In the genomic region with DNA sequence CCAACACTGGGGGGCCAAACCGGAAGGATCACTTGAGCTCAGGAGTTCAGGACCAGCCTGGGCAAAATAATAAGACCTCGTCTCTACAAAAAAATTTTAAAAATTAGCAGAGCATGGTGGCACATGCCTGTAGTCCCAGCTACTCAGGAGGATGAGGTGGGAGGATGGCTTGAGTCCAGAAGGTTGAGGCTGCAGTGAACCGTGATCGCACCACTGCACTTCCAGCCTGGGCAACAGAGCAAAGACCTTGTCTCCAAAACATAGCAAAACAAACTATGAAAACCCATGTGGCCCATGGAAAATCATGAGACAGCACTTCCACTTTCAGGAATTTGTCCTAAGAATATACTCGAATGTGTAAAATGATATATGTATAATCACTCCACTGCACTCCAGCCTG, we compare ENCODE assay signal across 16 cellular contexts. TPM values are rescaled to one million over a fixed set of nuclear protein-coding genes. Genes with fewer than 3 reads are reported as not detected.
DNase-seq lines count a peak whose midpoint lies in the region; ATAC-seq and TF ChIP-seq lines count a peak whose summit lies in the region.
"Had no signal": no experiment of that assay in that cellular context is flagged by ENCODE, and none has a peak within 500 bp of the region (broad histone marks: within the 10 kb centered on the region; RNA-seq: fewer than 3 reads in every experiment).

No MANE protein-coding gene starts in this region.

- no peak for TF ChIP-seq POLR2A in right lobe of liver (IDR thresholded peaks at IDR 0.05)

- no peak overlapping the region for H3K4me3 ChIP-seq in right lobe of liver
- H3K4me3 ChIP-seq: coronary artery, gastrocnemius medialis, GM23338 had no signal

- H3K36me3 Mint-ChIP-seq in activated naive CD4-positive, alpha-beta T cell treated with anti-CD3 and anti-CD28 coated beads, Interleukin-2, amount 50 U/mL, for 24 hours, result peaks cover 26% of the 10 kb centered on the region
- H3K36me3 Mint-ChIP-seq in activated CD8-positive, alpha-beta T cell treated with anti-CD3 and anti-CD28 coated beads, Interleukin-2, amount 10 ng/mL, durations not matched to agents 7 days and 5 days (ENCODE audit: low read depth), result peaks cover 73% of the 10 kb centered on the region

- H3K27me3 ChIP-seq in right lobe of liver, result no peaks in the 10 kb centered on the region
- H3K27me3 ChIP-seq: gastrocnemius medialis had no signal

- intact Hi-C loops in right lobe of liver (cut with DNase I), result loop anchor here in 1 of 2 donors (10.0 kb wide), 1 partner anchor 54 kb away; no protein-coding TSS in a partner anchor

- WGBS in right lobe of liver (ENCODE audit: insufficient coverage, low coverage, low lambda C conversion rate, missing lambda C conversion rate), result 61% methylated on average over 5 of the region's 5 CpGs

- peaks cover 17 to 88% (median 41%) of the 10 kb centered on the region in 4 donors for H3K36me3 ChIP-seq in right lobe of liver

- no peaks in the 10 kb centered on the region for H3K27me3 Mint-ChIP-seq in activated naive CD4-positive, alpha-beta T cell treated with anti-CD3 and anti-CD28 coated beads, Interleukin-2, amount 50 U/mL, for 24 hours
- no peaks in the 10 kb centered on the region for H3K27me3 Mint-ChIP-seq in activated CD8-positive, alpha-beta T cell treated with anti-CD3 and anti-CD28 coated beads, Interleukin-2, amount 10 ng/mL, durations not matched to agents 7 days and 5 days (ENCODE audit: low read depth)

- POLR2A ChIA-PET in activated CD8-positive, alpha-beta T cell treated with anti-CD3 and anti-CD28 coated beads, Interleukin-2, amount 10 ng/mL, durations not matched to agents 7 days and 5 days (lab: Charles Lee), result no interaction called here

- no peak for ATAC-seq in activated CD8-positive, alpha-beta T cell treated with anti-CD3 and anti-CD28 coated beads, Interleukin-2, amount 10 ng/mL, durations not matched to agents 7 days and 5 days
- ATAC-seq in GM18502 (IDR thresholded peaks at IDR 0.05; ENCODE audit: poor library complexity, unreplicated experiment) (no peak), right lobe of liver (no peak)
- ATAC-seq: gastrocnemius medialis, GM23338, right cardiac atrium had no signal

- H3K27ac ChIP-seq in right lobe of liver, result no peak overlapping the region
- H3K27ac ChIP-seq: coronary artery had no signal

- peak overlapping the region; percentile 11 for H3K4me3 Mint-ChIP-seq in activated naive CD4-positive, alpha-beta T cell treated with anti-CD3 and anti-CD28 coated beads, Interleukin-2, amount 50 U/mL, for 24 hours
- H3K4me3 Mint-ChIP-seq in activated CD8-positive, alpha-beta T cell treated with anti-CD3 and anti-CD28 coated beads, Interleukin-2, amount 10 ng/mL, durations not matched to agents 7 days and 5 days, result no peak overlapping the region
- H3K4me3 Mint-ChIP-seq: GM23338, neural crest cell had no signal

- no peak for DNase-seq in activated naive CD4-positive, alpha-beta T cell treated with Interleukin-2 at 50 U/mL for 16 hours
- DNase-seq in activated CD8-positive, alpha-beta T cell treated with anti-CD3 and anti-CD28 coated beads, Interleukin-2, amount 10 ng/mL, durations not matched to agents 7 days and 5 days, result no peak
- DNase-seq in kidney tubule cell (ENCODE audit: low spot score) (peak; percentile 78), Ammon's horn (ENCODE audit: low spot score) (no peak), right lobe of liver (no peak), NCI-H1930 (lab: John Stamatoyannopoulos, UW) (no peak)
- DNase-seq: gastrocnemius medialis, Karpas-422, NCI-H1105 treated with DMSO at 0.1 percent for 48 hours, NCI-H2171, right cardiac atrium had no signal

- H3K4me1 Mint-ChIP-seq in activated naive CD4-positive, alpha-beta T cell treated with anti-CD3 and anti-CD28 coated beads, Interleukin-2, amount 50 U/mL, for 24 hours, result peaks cover 54% of the 10 kb centered on the region
- peaks cover 44% of the 10 kb centered on the region for H3K4me1 Mint-ChIP-seq in activated CD8-positive, alpha-beta T cell treated with anti-CD3 and anti-CD28 coated beads, Interleukin-2, amount 10 ng/mL, durations not matched to agents 7 days and 5 days (ENCODE audit: low read depth)

- peak overlapping the region; percentile 93 for H3K27ac Mint-ChIP-seq in activated naive CD4-positive, alpha-beta T cell treated with anti-CD3 and anti-CD28 coated beads, Interleukin-2, amount 50 U/mL, for 24 hours
- H3K27ac Mint-ChIP-seq in activated CD8-positive, alpha-beta T cell treated with anti-CD3 and anti-CD28 coated beads, Interleukin-2, amount 10 ng/mL, durations not matched to agents 7 days and 5 days, result peak overlapping the region; percentile 86
- H3K27ac Mint-ChIP-seq: GM23338 had no signal

- H3K4me1 ChIP-seq in right lobe of liver, result peaks cover 0 to 34% (median 10%) of the 10 kb centered on the region in 4 donors

- TF ChIP-seq CTCF in right lobe of liver (IDR thresholded peaks at IDR 0.05), result no peak

- H3K9me3 ChIP-seq in right lobe of liver, result no peaks in the 10 kb centered on the region
- H3K9me3 ChIP-seq: gastrocnemius medialis had no signal

- no peaks in the 10 kb centered on the region for H3K9me3 Mint-ChIP-seq in activated naive CD4-positive, alpha-beta T cell treated with anti-CD3 and anti-CD28 coated beads, Interleukin-2, amount 50 U/mL, for 24 hours
- no peaks in the 10 kb centered on the region for H3K9me3 Mint-ChIP-seq in activated CD8-positive, alpha-beta T cell treated with anti-CD3 and anti-CD28 coated beads, Interleukin-2, amount 10 ng/mL, durations not matched to agents 7 days and 5 days (ENCODE audit: insufficient read depth)
- H3K9me3 Mint-ChIP-seq: GM23338, neural crest cell had no signal

- CTCF ChIA-PET in activated CD8-positive, alpha-beta T cell treated with anti-CD3 and anti-CD28 coated beads, Interleukin-2, amount 10 ng/mL, durations not matched to agents 7 days and 5 days (lab: Charles Lee), result interaction anchor here (1.6 kb wide), 1 partner anchor 18 kb away, joined by 3 read pairs; no protein-coding TSS in a partner anchor

RNA-seq across cellular contexts. Expression of gene SETX, which starts 6.1 kb away (rescaled TPM):
- 10 to 100 TPM; 54.2 to 58.0 TPM for total RNA-seq in activated CD8-positive, alpha-beta T cell treated with anti-CD3 and anti-CD28 coated beads, Interleukin-2, amount 10 ng/mL, durations not matched to agents 7 days and 5 days
- 10 to 100 TPM; 17.4 to 28.8 (median 25.0) TPM for total RNA-seq in right lobe of liver

RNA-seq across cellular contexts. Expression of gene TTF1, which starts 58.0 kb away (rescaled TPM):
- total RNA-seq in activated CD8-positive, alpha-beta T cell treated with anti-CD3 and anti-CD28 coated beads, Interleukin-2, amount 10 ng/mL, durations not matched to agents 7 days and 5 days, result 10 to 100 TPM; 32.3 to 35.1 TPM
- 1 to 10 TPM; 2.2 to 6.0 (median 3.4) TPM for total RNA-seq in right lobe of liver

Comparison
In these comparisons a context has a peak if more than half of its experiments do, and no peak if none do; other contexts are left out.
1. RNA of gene TTF1, which starts 58.0 kb away (total RNA-seq): 32.3 to 35.1 TPM in activated CD8-positive, alpha-beta T cell treated with anti-CD3 and anti-CD28 coated beads, Interleukin-2, amount 10 ng/mL, durations not matched to agents 7 days and 5 days; 2.2 to 6.0 TPM in right lobe of liver; every median in the first group is over 4 times any median in the second.